1 cellular context compared by ENCODE assay signal in the genomic region with DNA sequence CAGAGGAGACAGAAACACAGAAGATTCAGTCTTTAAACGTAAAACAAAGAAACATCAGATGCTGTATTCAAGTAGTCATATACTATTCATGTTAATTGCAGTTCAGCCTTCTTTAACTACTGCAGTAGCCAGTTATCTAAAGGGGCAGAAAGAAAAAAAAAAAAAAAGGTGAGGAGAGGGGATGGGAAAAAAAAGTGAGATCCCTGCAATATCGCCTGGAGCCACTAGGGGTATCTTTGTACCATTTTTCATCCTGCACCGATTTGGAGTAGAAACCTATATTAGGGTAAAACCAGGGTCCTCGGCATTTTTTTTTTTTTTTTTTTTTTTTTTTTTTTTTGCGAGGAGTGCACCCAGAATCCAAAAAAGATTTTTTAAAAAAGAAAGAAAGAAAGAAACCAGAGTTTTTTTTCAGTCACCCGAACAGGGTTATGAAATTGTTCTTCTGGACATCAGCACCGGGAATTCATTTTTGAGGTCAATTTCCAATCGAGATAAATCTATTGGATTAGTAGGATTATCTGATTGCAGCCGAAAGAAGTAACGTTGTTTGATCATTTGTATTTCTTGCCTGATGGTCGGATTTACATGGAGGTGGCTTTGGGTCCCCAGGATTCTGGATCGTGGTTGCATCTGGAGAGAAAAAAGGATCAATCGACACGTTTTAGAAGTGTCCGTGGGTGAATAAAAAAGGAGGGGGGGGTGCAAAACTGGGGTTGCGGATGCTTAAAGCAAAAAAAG.
A peak's percentile ranks its signal among the peaks of the same experiment; 100 is the strongest.
TF ChIP-seq lines count a peak whose summit lies in the region.

No MANE protein-coding gene starts in this region.

TF ChIP-seq in GM12878, 131 proteins besides CTCF, POLR2A, EP300 and RAD21 (continued from another document):
- TF ChIP-seq EZH2 (IDR thresholded peaks at IDR 0.05; ENCODE audit: borderline replicate concordance, control insufficient read depth, low read depth, low read length) (0 out of 2 replicates have a peak, but pooled peaks have one; percentile 42), POU2F2 (IDR thresholded peaks at IDR 0.05; ENCODE audit: borderline replicate concordance, low read depth, low read length) (no peak), PAX5 (IDR thresholded peaks at IDR 0.05; ENCODE audit: borderline replicate concordance, low read depth, low read length) (no peak), MYB (IDR thresholded peaks at IDR 0.05; ENCODE audit: borderline replicate concordance, low read depth, low read length) (no peak), JUND (IDR thresholded peaks at IDR 0.05; ENCODE audit: low read depth, low read length) (no peak)
- TF ChIP-seq, protein P1, sequence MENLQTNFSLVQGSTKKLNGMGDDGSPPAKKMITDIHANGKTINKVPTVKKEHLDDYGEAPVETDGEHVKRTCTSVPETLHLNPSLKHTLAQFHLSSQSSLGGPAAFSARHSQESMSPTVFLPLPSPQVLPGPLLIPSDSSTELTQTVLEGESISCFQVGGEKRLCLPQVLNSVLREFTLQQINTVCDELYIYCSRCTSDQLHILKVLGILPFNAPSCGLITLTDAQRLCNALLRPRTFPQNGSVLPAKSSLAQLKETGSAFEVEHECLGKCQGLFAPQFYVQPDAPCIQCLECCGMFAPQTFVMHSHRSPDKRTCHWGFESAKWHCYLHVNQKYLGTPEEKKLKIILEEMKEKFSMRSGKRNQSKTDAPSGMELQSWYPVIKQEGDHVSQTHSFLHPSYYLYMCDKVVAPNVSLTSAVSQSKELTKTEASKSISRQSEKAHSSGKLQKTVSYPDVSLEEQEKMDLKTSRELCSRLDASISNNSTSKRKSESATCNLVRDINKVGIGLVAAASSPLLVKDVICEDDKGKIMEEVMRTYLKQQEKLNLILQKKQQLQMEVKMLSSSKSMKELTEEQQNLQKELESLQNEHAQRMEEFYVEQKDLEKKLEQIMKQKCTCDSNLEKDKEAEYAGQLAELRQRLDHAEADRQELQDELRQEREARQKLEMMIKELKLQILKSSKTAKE (IDR thresholded peaks at IDR 0.05; ENCODE audit: low read depth, poor library complexity, severe bottlenecking) = no peak
